Comparison of ENCODE assay signal across 9 cellular contexts in genomic region chr13:51793570-51794273, GRCh38. TPM values are rescaled to one million over a fixed set of nuclear protein-coding genes. Genes with fewer than 3 reads are reported as not detected.
A peak's percentile ranks its signal among the peaks of the same experiment; 100 is the strongest.
DNase-seq lines count a peak whose midpoint lies in the region; ATAC-seq lines count a peak whose summit lies in the region.
"Had no signal": no experiment of that assay in that cellular context is flagged by ENCODE, and none has a peak within 500 bp of the region (broad histone marks: within the 10 kb centered on the region; RNA-seq: fewer than 3 reads in every experiment).

No MANE protein-coding gene starts in this region.

- no peaks in the 10 kb centered on the region for H3K27me3 ChIP-seq in layer of hippocampus (ENCODE audit: control insufficient read depth, insufficient read depth, low read length)

- no peaks in the 10 kb centered on the region for H3K27me3 Mint-ChIP-seq in activated T-helper 17 cell treated with anti-CD3 and anti-CD28 coated beads, Interleukin-2, amount 50 U/mL, for 72 hours

- H3K27ac ChIP-seq in layer of hippocampus (ENCODE audit: low read depth, low read length) = peak overlapping the region; percentile 30
- H3K27ac ChIP-seq in temporal lobe (ENCODE audit: low read depth, low read length) = peak overlapping the region; percentile 31
- H3K27ac ChIP-seq: SK-N-MC had no signal

- peak overlapping the region; percentile 94 for H3K27ac Mint-ChIP-seq in activated T-helper 17 cell treated with anti-CD3 and anti-CD28 coated beads, Interleukin-2, amount 50 U/mL, for 72 hours

- peaks cover 18% of the 10 kb centered on the region for H3K4me1 Mint-ChIP-seq in activated T-helper 17 cell treated with anti-CD3 and anti-CD28 coated beads, Interleukin-2, amount 50 U/mL, for 72 hours

- H3K36me3 Mint-ChIP-seq in activated T-helper 17 cell treated with anti-CD3 and anti-CD28 coated beads, Interleukin-2, amount 50 U/mL, for 72 hours (ENCODE audit: low read depth) = peaks cover 19% of the 10 kb centered on the region

- DNase-seq in GF-D8 (lab: John Stamatoyannopoulos, UW) (peak; percentile 94), Kasumi-1 (lab: John Stamatoyannopoulos, UW) (peak; percentile 98), NCI-H69 (lab: John Stamatoyannopoulos, UW) (no peak), NCI-H1105 (lab: John Stamatoyannopoulos, UW) (no peak)

- peak; percentile 72 for ATAC-seq in GM21717 (IDR thresholded peaks at IDR 0.05; ENCODE audit: unreplicated experiment)
- ATAC-seq in activated T-helper 17 cell treated with anti-CD3 and anti-CD28 coated beads, Interleukin-2, amount 50 U/mL, for 72 hours (replicated peaks) = peak; percentile 96

- no peaks in the 10 kb centered on the region for H3K9me3 Mint-ChIP-seq in activated T-helper 17 cell treated with anti-CD3 and anti-CD28 coated beads, Interleukin-2, amount 50 U/mL, for 72 hours

- peak overlapping the region; percentile 64 for H3K4me3 Mint-ChIP-seq in activated T-helper 17 cell treated with anti-CD3 and anti-CD28 coated beads, Interleukin-2, amount 50 U/mL, for 72 hours

RNA-seq across cellular contexts. Expression of gene DHRS12, which starts 10.2 kb away (rescaled TPM):
- total RNA-seq in activated T-helper 17 cell treated with anti-CD3 and anti-CD28 coated beads, Interleukin-2, amount 50 U/mL, for 72 hours = 1 to 10 TPM; 5.0 to 9.6 TPM
- total RNA-seq in temporal lobe = 3.4 TPM

RNA-seq across cellular contexts. Expression of gene TMEM272, which starts 51.3 kb away (rescaled TPM):
- under 1 TPM; 0.16 to 0.17 TPM for total RNA-seq in activated T-helper 17 cell treated with anti-CD3 and anti-CD28 coated beads, Interleukin-2, amount 50 U/mL, for 72 hours
- total RNA-seq in temporal lobe = 1.5 TPM

Comparison
In these comparisons a context has a peak if more than half of its experiments do, and no peak if none do; other contexts are left out.
1. DNase-seq: peak in GF-D8 (single experiment) and Kasumi-1 (2 of 2); none in NCI-H69 (single experiment) and NCI-H1105 (single experiment).